ENCODE assay signal across 8 cellular contexts in genomic region chr14:68377459-68377858, GRCh38.
DNase-seq lines count a peak whose midpoint lies in the region; ATAC-seq and TF ChIP-seq lines count a peak whose summit lies in the region.

No MANE protein-coding gene starts in this region.

- no peak overlapping the region for H2AFZ ChIP-seq in H9 (ENCODE audit: low read length)

- H3K79me2 ChIP-seq in H9 (ENCODE audit: insufficient read depth, low read length), result no peaks in the 10 kb centered on the region

- no peak overlapping the region for H2BK120ac ChIP-seq in H9 (ENCODE audit: low read depth, low read length, poor library complexity, severe bottlenecking)

- H3K18ac ChIP-seq in H9 (ENCODE audit: insufficient read length, low read depth, low read length), result no peak overlapping the region

- H2BK5ac ChIP-seq in H9 (ENCODE audit: insufficient read length, low read length), result no peak overlapping the region

- no peak overlapping the region for H3K4me3 ChIP-seq in choroid plexus epithelial cell (ENCODE audit: low read depth, low read length)

- H2BK20ac ChIP-seq in H9 (ENCODE audit: low read depth, low read length, poor library complexity, severe bottlenecking), result no peak overlapping the region

- no peak overlapping the region for H4K5ac ChIP-seq in H9 (ENCODE audit: insufficient read length, low read depth, low read length)

- ATAC-seq in HG02885 (IDR thresholded peaks at IDR 0.05; ENCODE audit: poor library complexity, unreplicated experiment), result no peak

- no peaks in the 10 kb centered on the region for H3K79me1 ChIP-seq in H9 (ENCODE audit: insufficient read depth, low read depth, low read length, poor library complexity, severe bottlenecking)

- H3K27me3 Mint-ChIP-seq in type B pancreatic cell (no peaks in the 10 kb centered on the region), H9 (ENCODE audit: low read depth) (peaks cover 17% of the 10 kb centered on the region)

- no peak overlapping the region for H3K9ac ChIP-seq in H9 (ENCODE audit: extremely low read depth, insufficient read length, low read length)

- H3K27ac ChIP-seq in H9 (ENCODE audit: insufficient read length, low read depth, low read length), result no peak overlapping the region

- no peak overlapping the region for H3K4me3 Mint-ChIP-seq in type B pancreatic cell
- no peak overlapping the region for H3K4me3 Mint-ChIP-seq in H9

- WGBS in H9 (ENCODE audit: extremely low coverage, insufficient read length, low lambda C conversion rate), result no CpG with 5 or more reads among the region's 8 CpGs

- peak overlapping the region; percentile 84 for H3K27ac Mint-ChIP-seq in type B pancreatic cell
- H3K27ac Mint-ChIP-seq in H9, result no peak overlapping the region; a peak in 1 of 7 replicates

- H4K8ac ChIP-seq in H9 (replicated peaks; ENCODE audit: insufficient read length, low read depth, low read length), result no peak overlapping the region

- peaks cover 55% of the 10 kb centered on the region for H3K4me1 Mint-ChIP-seq in type B pancreatic cell (ENCODE audit: unreplicated experiment)
- H3K4me1 Mint-ChIP-seq in H9, result peaks cover 18 to 20% of the 10 kb centered on the region in 2 experiments

- peak; percentile 31 for DNase-seq in SIG-M5 treated with dmso at 0.1 percent for 504 hours (lab: John Stamatoyannopoulos, UW; ENCODE audit: unreplicated experiment)
- no peak for DNase-seq in SIG-M5 (lab: John Stamatoyannopoulos, UW)
- DNase-seq in choroid plexus epithelial cell (ENCODE audit: low read depth), result peak; percentile 30
- peak; percentile 96 for DNase-seq in medulla oblongata (ENCODE audit: extremely low spot score)
- no peak for DNase-seq in type B pancreatic cell (ENCODE audit: extremely low spot score, unreplicated experiment)
- DNase-seq in NCI-H524 treated with DMSO at 0.1 percent for 48 hours (lab: John Stamatoyannopoulos, UW), result no peak
- no peak for DNase-seq in H9

- H3K36me3 Mint-ChIP-seq in type B pancreatic cell (no peaks in the 10 kb centered on the region), H9 (ENCODE audit: insufficient read depth in 1 of 3, low read depth in 3 of 3) (no peaks in the 10 kb centered on the region)

- no peak overlapping the region for H2BK15ac ChIP-seq in H9 (ENCODE audit: low read depth, low read length)

- H3K9me3 Mint-ChIP-seq in type B pancreatic cell (no peaks in the 10 kb centered on the region), H9 (0 out of 5 replicates have a peak, but pooled peaks cover 0 to 3% of the 10 kb centered on the region in 2 experiments)

- no peak overlapping the region for H3K23ac ChIP-seq in H9 (ENCODE audit: insufficient read length, low read depth, low read length)

- no peaks in the 10 kb centered on the region for H3K27me3 ChIP-seq in H9 (ENCODE audit: insufficient read depth, low read length)

- no peak overlapping the region for H3K4ac ChIP-seq in H9 (ENCODE audit: low read depth, low read length)

- H3K9me3 ChIP-seq in H9 (ENCODE audit: control insufficient read depth, low read depth, low read length), result no peaks in the 10 kb centered on the region

- H3K4me2 ChIP-seq in H9 (ENCODE audit: insufficient read depth, insufficient read length, low read length), result no peak overlapping the region

- H3K23me2 ChIP-seq in H9 (ENCODE audit: insufficient read length, low read depth, low read length, poor library complexity, severe bottlenecking), result no peaks in the 10 kb centered on the region

- H3T11ph ChIP-seq in H9 (ENCODE audit: low read length), result no peak overlapping the region

- no peaks in the 10 kb centered on the region for H4K20me1 ChIP-seq in H9 (ENCODE audit: control insufficient read depth, insufficient read depth, insufficient read length)

- H2AK5ac ChIP-seq in H9 (ENCODE audit: insufficient read length, low read length), result no peak overlapping the region

- H4K91ac ChIP-seq in H9 (ENCODE audit: insufficient read length, low read depth, low read length), result no peak overlapping the region

- H3K14ac ChIP-seq in H9 (ENCODE audit: insufficient read depth, low read length), result no peak overlapping the region

- H2BK12ac ChIP-seq in H9 (ENCODE audit: insufficient read length, low read depth, low read length), result no peak overlapping the region

- TF ChIP-seq CTCF in choroid plexus epithelial cell (conservative IDR thresholded peaks at IDR 0.05; ENCODE audit: low read depth, low read length), result no peak
- TF ChIP-seq CTCF in type B pancreatic cell (conservative IDR thresholded peaks at IDR 0.05), result no peak
- TF ChIP-seq CTCF in H9 (conservative IDR thresholded peaks at IDR 0.05), result no peak

- H3K56ac ChIP-seq in H9 (ENCODE audit: insufficient read length, low read depth, low read length), result no peak overlapping the region

- H3K4me1 ChIP-seq in H9 (ENCODE audit: insufficient read depth, low read length), result no peaks in the 10 kb centered on the region; the same call in 1 of the 2 replicates

Comparison
In these comparisons a context has a peak if more than half of its experiments do, and no peak if none do; other contexts are left out.
1. DNase-seq: peak in SIG-M5 treated with dmso at 0.1 percent for 504 hours (single experiment), choroid plexus epithelial cell (single experiment) and medulla oblongata (single experiment); none in SIG-M5 (single experiment), type B pancreatic cell (single experiment), NCI-H524 treated with DMSO at 0.1 percent for 48 hours (single experiment) and H9 (single experiment).